ENCODE assay signal across 15 cellular contexts in genomic region chr4:168549145-168549544, GRCh38. TPM values are rescaled to one million over a fixed set of nuclear protein-coding genes. Genes with fewer than 3 reads are reported as not detected.
DNase-seq lines count a peak whose midpoint lies in the region; ATAC-seq, FAIRE-seq and TF ChIP-seq lines count a peak whose summit lies in the region.
"Had no signal": no experiment of that assay in that cellular context is flagged by ENCODE, and none has a peak within 500 bp of the region (broad histone marks: within the 10 kb centered on the region; RNA-seq: fewer than 3 reads in every experiment).

No MANE protein-coding gene starts in this region.

- H3K4me3 Mint-ChIP-seq in astrocyte (ENCODE audit: unreplicated experiment) (no peak overlapping the region), mesothelial cell of epicardium (no peak overlapping the region)

- H3K36me3 Mint-ChIP-seq in astrocyte (ENCODE audit: low read depth, unreplicated experiment) (no peaks in the 10 kb centered on the region), mesothelial cell of epicardium (no peaks in the 10 kb centered on the region)

- no peak for FAIRE-seq in astrocyte (lab: Jason Lieb, UNC)
- FAIRE-seq: K562 had no signal

- H3K4me2 ChIP-seq in astrocyte (ENCODE audit: low read length), result no peak overlapping the region

- ATAC-seq in GM21390 (IDR thresholded peaks at IDR 0.05; ENCODE audit: unreplicated experiment), result no peak
- ATAC-seq: K562 had no signal

- H3K4me3 ChIP-seq in ACC112 (ENCODE audit: low read depth, low read length) (no peak overlapping the region), astrocyte (ENCODE audit: insufficient read depth, low read depth, low read length) (no peak overlapping the region)
- H3K4me3 ChIP-seq: K562 had no signal

- no peaks in the 10 kb centered on the region for H3K9me3 ChIP-seq in astrocyte (ENCODE audit: insufficient read depth, low read depth, low read length)

- no peak overlapping the region for H3K9ac ChIP-seq in astrocyte (ENCODE audit: low read length)

- H3K36me3 ChIP-seq in ACC112 (ENCODE audit: insufficient read depth, low read length), result no peaks in the 10 kb centered on the region
- no peaks in the 10 kb centered on the region for H3K36me3 ChIP-seq in astrocyte (ENCODE audit: insufficient read depth, low read length)

- no peaks in the 10 kb centered on the region for H3K9me3 Mint-ChIP-seq in astrocyte (ENCODE audit: unreplicated experiment)
- no peaks in the 10 kb centered on the region for H3K9me3 Mint-ChIP-seq in mesothelial cell of epicardium

- intact Hi-C loops in posterior cingulate gyrus (cut with DNase I), result no loop called here

- TF ChIP-seq CTCF in astrocyte (IDR thresholded peaks at IDR 0.05; ENCODE audit: insufficient read depth, low read depth, low read length), result no peak
- no peak for TF ChIP-seq CTCF in mesothelial cell of epicardium (IDR thresholded peaks at IDR 0.05; ENCODE audit: unreplicated experiment)

- peaks cover 11% of the 10 kb centered on the region for H3K4me1 Mint-ChIP-seq in astrocyte (ENCODE audit: low read depth, unreplicated experiment)
- H3K4me1 Mint-ChIP-seq in mesothelial cell of epicardium, result peaks cover 57% of the 10 kb centered on the region

- H3K27ac Mint-ChIP-seq in astrocyte (ENCODE audit: unreplicated experiment) (no peak overlapping the region), mesothelial cell of epicardium (peak overlapping the region; percentile 87)

- H3K27ac ChIP-seq in ACC112 (ENCODE audit: low read depth, low read length) (peak overlapping the region; percentile 78), astrocyte (ENCODE audit: low read depth, low read length) (peak overlapping the region; percentile 93)
- H3K27ac ChIP-seq: 22Rv1, HL-60 had no signal

- DNase-seq in NCI-H2171 treated with DMSO at 0.1 percent for 48 hours (lab: John Stamatoyannopoulos, UW), result peak; percentile 75
- DNase-seq in astrocyte (ENCODE audit: low read depth), result no peak
- DNase-seq in mesothelial cell of epicardium (ENCODE audit: low spot score in 2 of 2, unreplicated experiment in 2 of 2), result no peak
- DNase-seq in posterior cingulate gyrus, result no peak
- DNase-seq in SHP77 (lab: John Stamatoyannopoulos, UW), result no peak
- no peak for DNase-seq in NCI-H2029 (lab: John Stamatoyannopoulos, UW)
- DNase-seq: C1 segment of cervical spinal cord, NCI-H1436, NCI-H748 treated with DMSO at 0.1 percent for 48 hours, Right ventricle myocardium superior had no signal

- H3K4me1 ChIP-seq in ACC112 (ENCODE audit: control insufficient read depth, insufficient read depth, low read length, unreplicated experiment) (peaks cover 26% of the 10 kb centered on the region), astrocyte (ENCODE audit: insufficient read depth, low read length) (peaks cover 28% of the 10 kb centered on the region)

- H3K79me2 ChIP-seq in ACC112 (ENCODE audit: control insufficient read depth, insufficient read depth, low read length, unreplicated experiment) (no peaks in the 10 kb centered on the region), astrocyte (ENCODE audit: insufficient read depth, low read length) (no peaks in the 10 kb centered on the region)

- H3K27me3 ChIP-seq in ACC112 (ENCODE audit: insufficient read depth, low read length) (no peaks in the 10 kb centered on the region), astrocyte (ENCODE audit: insufficient read depth, low read length) (no peaks in the 10 kb centered on the region)

- H2AFZ ChIP-seq in ACC112 (ENCODE audit: low read length, unreplicated experiment) (peak overlapping the region; percentile 85), astrocyte (ENCODE audit: low read depth, low read length) (no peak overlapping the region)

- H4K20me1 ChIP-seq in astrocyte (ENCODE audit: insufficient read depth, low read length), result no peaks in the 10 kb centered on the region

- H3K27me3 Mint-ChIP-seq in astrocyte (ENCODE audit: low read depth, unreplicated experiment) (no peaks in the 10 kb centered on the region), mesothelial cell of epicardium (ENCODE audit: low read depth) (no peaks in the 10 kb centered on the region)

RNA-seq across cellular contexts. Expression of gene PALLD, which starts 52.3 kb away (rescaled TPM):
- 498 and 551 TPM in 2 replicates for total RNA-seq in astrocyte
- total RNA-seq in mesothelial cell of epicardium, result 150 to 158 TPM (median 153 TPM) in 3 replicates
